7 cellular contexts compared by ENCODE assay signal in the genomic region with DNA sequence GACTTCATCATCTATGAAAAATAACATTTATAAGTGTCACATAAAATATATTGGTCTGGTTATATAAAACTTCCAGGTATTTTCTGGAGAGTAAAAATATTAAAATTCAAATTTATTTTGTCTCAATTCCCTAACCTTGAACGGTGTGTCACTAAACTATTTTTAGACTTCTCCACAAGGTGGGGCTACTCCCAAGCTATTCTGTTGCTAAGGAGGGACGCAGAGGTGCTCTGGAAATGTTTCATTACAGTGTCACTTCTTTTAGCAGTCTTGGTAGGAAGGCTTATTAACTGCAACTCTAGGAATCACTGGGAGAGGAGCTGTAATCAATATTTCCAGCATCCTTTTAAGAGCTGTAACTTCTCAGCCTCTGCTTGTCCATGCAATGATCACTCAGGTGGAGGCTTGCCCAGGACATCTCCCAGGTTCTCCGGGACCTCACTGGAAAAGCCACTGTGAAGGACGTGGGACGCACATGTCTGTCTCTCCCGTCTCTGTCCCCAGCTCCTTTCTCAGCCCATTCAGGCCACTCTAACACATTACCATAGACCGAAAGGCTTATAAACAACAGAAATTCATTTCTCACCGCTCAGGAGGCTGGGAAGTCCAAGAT. TPM values are rescaled to one million over a fixed set of nuclear protein-coding genes. Genes with fewer than 3 reads are reported as not detected.
DNase-seq lines count a peak whose midpoint lies in the region; ATAC-seq, FAIRE-seq and TF ChIP-seq lines count a peak whose summit lies in the region.

No MANE protein-coding gene starts in this region.

- H3K4me1 ChIP-seq in mucosa of descending colon (ENCODE audit: low read depth), result no peaks in the 10 kb centered on the region
- H3K4me1 ChIP-seq in CD8-positive, alpha-beta memory T cell (ENCODE audit: insufficient read depth, low read length), result no peaks in the 10 kb centered on the region

- H3K27me3 ChIP-seq in CD8-positive, alpha-beta memory T cell (ENCODE audit: insufficient read depth, low read length, poor library complexity, severe bottlenecking), result no peaks in the 10 kb centered on the region

- CTCF ChIA-PET in CD8-positive, alpha-beta memory T cell (lab: Charles Lee), result no interaction called here

- H3K27ac Mint-ChIP-seq in CD8-positive, alpha-beta memory T cell, result no peak overlapping the region

- peaks cover 0 to 4% of the 10 kb centered on the region in 2 donors for H3K27me3 Mint-ChIP-seq in CD8-positive, alpha-beta memory T cell

- no peaks in the 10 kb centered on the region for H3K4me1 Mint-ChIP-seq in CD8-positive, alpha-beta memory T cell

- H3K4me3 Mint-ChIP-seq in CD8-positive, alpha-beta memory T cell, result peak overlapping the region in 1 of 7 donors; percentile 8

- H3K9me3 ChIP-seq in mucosa of descending colon, result no peaks in the 10 kb centered on the region
- no peaks in the 10 kb centered on the region for H3K9me3 ChIP-seq in CD8-positive, alpha-beta memory T cell (ENCODE audit: low read length)

- intact Hi-C loops in mucosa of descending colon (cut with DNase I, micrococcal nuclease), result no loop called here

- H3K36me3 ChIP-seq in mucosa of descending colon (ENCODE audit: low read depth), result no peaks in the 10 kb centered on the region
- no peaks in the 10 kb centered on the region for H3K36me3 ChIP-seq in CD8-positive, alpha-beta memory T cell (ENCODE audit: insufficient read depth, low read length)

- no peak overlapping the region for H3K4me3 ChIP-seq in mucosa of descending colon
- H3K4me3 ChIP-seq in CD8-positive, alpha-beta memory T cell (ENCODE audit: low read length), result no peak overlapping the region

- no peak for TF ChIP-seq POLR2A in H54 (IDR thresholded peaks at IDR 0.05; ENCODE audit: low read depth, low read length)

- in situ Hi-C loops in T47D (cut with HindIII; ENCODE audit: low pct_unique_long_range_greater_than_20kb, low sequenced_read_pairs), result no loop called here

- TF ChIP-seq CTCF in mucosa of descending colon (IDR thresholded peaks at IDR 0.05), result no peak

- peak; percentile 51 for ATAC-seq in mucosa of descending colon
- ATAC-seq in GM19395 (IDR thresholded peaks at IDR 0.05; ENCODE audit: unreplicated experiment), result no peak

- POLR2A ChIA-PET in CD8-positive, alpha-beta memory T cell (lab: Charles Lee), result no interaction called here

- H3K27ac ChIP-seq in CD8-positive, alpha-beta memory T cell (ENCODE audit: low read depth, low read length), result no peak overlapping the region

- H3K36me3 Mint-ChIP-seq in CD8-positive, alpha-beta memory T cell, result no peaks in the 10 kb centered on the region

- peak; percentile 62 for DNase-seq in H54 (ENCODE audit: insufficient read length, low spot score)
- peak; percentile 73 for DNase-seq in NCI-H2171 treated with DMSO at 0.1 percent for 48 hours (lab: John Stamatoyannopoulos, UW)
- peak; percentile 42 to 66 for DNase-seq in T47D (ENCODE audit: low read depth in 1 of 2, low spot score in 1 of 2)
- DNase-seq in mucosa of descending colon, result no peak
- DNase-seq in CD8-positive, alpha-beta memory T cell, result no peak
- DNase-seq in activated naive CD4-positive, alpha-beta T cell treated with Interleukin-2 at 50 U/mL for 16 hours, result no peak

- peaks cover 0 to 9% (median 4%) of the 10 kb centered on the region in 5 donors for H3K9me3 Mint-ChIP-seq in CD8-positive, alpha-beta memory T cell

- peak; percentile 36 for FAIRE-seq in H54 (lab: Jason Lieb, UNC)

RNA-seq across cellular contexts. Expression of gene DNAH5, which starts 32.5 kb away (rescaled TPM):
- total RNA-seq in mucosa of descending colon, result under 1 TPM; 0.36 to 0.98 (median 0.70) TPM
- not detected for total RNA-seq in CD8-positive, alpha-beta memory T cell
- polyA plus RNA-seq in CD8-positive, alpha-beta memory T cell, result not detected

Comparison
In these comparisons a context has a peak if more than half of its experiments do, and no peak if none do; other contexts are left out.
1. DNase-seq: peak in H54 (single experiment), NCI-H2171 treated with DMSO at 0.1 percent for 48 hours (single experiment) and T47D (2 of 2); none in mucosa of descending colon (0 of 3), CD8-positive, alpha-beta memory T cell (0 of 5) and activated naive CD4-positive, alpha-beta T cell treated with Interleukin-2 at 50 U/mL for 16 hours (single experiment).